ENCODE assay signal across 30 cellular contexts in genomic region chr7:46108272-46108671, GRCh38.
"Had no signal": no experiment of that assay in that cellular context is flagged by ENCODE, and none has a peak within 500 bp of the region (broad histone marks: within the 10 kb centered on the region; RNA-seq: fewer than 3 reads in every experiment).

No MANE protein-coding gene starts in this region.

- ATAC-seq: activated naive CD8-positive, alpha-beta T cell treated with anti-CD3 and anti-CD28 coated beads, Interleukin-2, amount 50 U/mL, for 24 hours; activated T-cell treated with anti-CD3 and anti-CD28 coated beads, Interleukin-2, amount 50 U/mL, for 4 hours; PC-3 had no signal

- H3K36me3 ChIP-seq: Peyer's patch had no signal

- H3K4me2 ChIP-seq: KMS-11 had no signal

- DNase-seq: activated B cell treated with CpG ODN at 0.5 μM for 24 hours; activated CD4-positive, alpha-beta memory T cell treated with anti-CD3 and anti-CD28 coated beads for 36 hours; activated CD4-positive, alpha-beta T cell treated with anti-CD3 and anti-CD28 coated beads for 4 hours; activated CD4-positive, alpha-beta T cell treated with anti-CD3 and anti-CD28 coated beads, Interleukin-2, amount 50 U/mL, for 1 hour; activated CD4-positive, CD25-positive, alpha-beta regulatory T cell treated with anti-CD3 and anti-CD28 coated beads, Interleukin-2, amount 50 U/mL, for 72 hours; activated CD8-positive, alpha-beta memory T cell treated with anti-CD3 and anti-CD28 coated beads, Interleukin-2, amount 50 U/mL, for 4 hours; activated naive CD4-positive, alpha-beta T cell treated with anti-CD3 and anti-CD28 coated beads, Interleukin-2, amount 10 ng/mL, durations not matched to agents 7 days and 5 days; activated naive CD8-positive, alpha-beta T cell treated with anti-CD3 and anti-CD28 coated beads, Interleukin-2, amount 50 U/mL, for 24 hours; activated T-cell treated with anti-CD3 and anti-CD28 coated beads for 4 hours; activated T-cell treated with anti-CD3 and anti-CD28 coated beads, Interleukin-2, amount 50 U/mL, for 4 hours; anterior cingulate cortex; MM.1S; MV-4-11; NCI-H1092; NCI-H1436 treated with DMSO at 0.1 percent for 48 hours; NCI-H1694 treated with DMSO at 0.1 percent for 48 hours; NCI-H2029; NCI-H345; NCI-H524 treated with DMSO at 0.1 percent for 48 hours; NK-92 treated with Interleukin-12 subunit alpha and Interleukin-12 subunit beta, amount 100 ng/mL, for 24 hours; PC-3; Peyer's patch; RPMI8226; SIG-M5; SW 1271; T-helper 1 cell; T-helper 2 cell; T-helper 9 cell had no signal

- H3K9me3 ChIP-seq: Peyer's patch had no signal

- H3K27me3 ChIP-seq: Peyer's patch had no signal

- H3K4me3 ChIP-seq: Peyer's patch had no signal

- H3K9ac ChIP-seq: KMS-11 had no signal

- H3K27ac ChIP-seq: KMS-11, Peyer's patch, VCaP had no signal

- H3K4me1 ChIP-seq: Peyer's patch had no signal
